12 cellular contexts compared by ENCODE assay signal in the genomic region with DNA sequence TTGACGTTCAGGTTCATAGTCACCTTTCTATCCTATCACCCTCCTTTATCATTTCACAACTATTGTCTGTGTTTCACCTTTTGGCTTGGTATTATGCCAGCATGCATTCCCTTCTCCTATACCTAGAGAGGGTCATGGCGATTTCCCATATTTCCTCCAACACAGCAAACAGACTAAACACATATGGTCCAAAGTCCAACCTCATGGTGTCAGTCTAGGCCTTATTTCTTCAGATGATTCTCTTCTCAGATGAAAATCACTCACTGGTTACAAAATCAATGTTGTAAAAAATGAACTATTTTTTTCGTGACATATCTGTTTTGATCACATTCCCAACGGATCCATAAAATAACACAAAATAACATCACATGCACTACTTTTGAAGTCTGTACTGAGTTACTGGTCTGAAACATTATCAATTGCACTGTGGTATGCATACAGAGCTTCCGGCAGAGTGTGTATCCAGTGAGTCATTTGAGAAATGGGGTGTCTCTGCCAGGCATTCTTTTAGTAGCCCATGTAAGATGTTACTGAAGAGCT.
DNase-seq lines count a peak whose midpoint lies in the region; ATAC-seq, FAIRE-seq and TF ChIP-seq lines count a peak whose summit lies in the region.
"Had no signal": no experiment of that assay in that cellular context is flagged by ENCODE, and none has a peak within 500 bp of the region (broad histone marks: within the 10 kb centered on the region; RNA-seq: fewer than 3 reads in every experiment).

No MANE protein-coding gene starts in this region.

- TF ChIP-seq CTCF in retinal pigment epithelial cell (conservative IDR thresholded peaks at IDR 0.05; ENCODE audit: low read depth, low read length): no peak

- H3K4me3 ChIP-seq in retinal pigment epithelial cell (ENCODE audit: low read length): no peak overlapping the region

- ATAC-seq in GM21717 (IDR thresholded peaks at IDR 0.05; ENCODE audit: unreplicated experiment) (no peak), GM19035 (IDR thresholded peaks at IDR 0.05; ENCODE audit: unreplicated experiment) (no peak), GM18909 (IDR thresholded peaks at IDR 0.05; ENCODE audit: poor library complexity, unreplicated experiment) (no peak)

- peak; percentile 24 for DNase-seq in GM04504 (ENCODE audit: low read depth)
- peak; percentile 28 for DNase-seq in RCC 7860 (ENCODE audit: low spot score)
- peak; percentile 18 for DNase-seq in epithelial cell of prostate (ENCODE audit: low read depth, low spot score)
- DNase-seq in retinal pigment epithelial cell (ENCODE audit: low read depth): peak; percentile 15
- DNase-seq in SHP77 (lab: John Stamatoyannopoulos, UW): no peak
- DNase-seq: activated T-cell treated with anti-CD3 and anti-CD28 coated beads, Interleukin-2, amount 50 U/mL, for 24 hours; hippocampal formation; NCI-H1092 had no signal

- H3K27ac ChIP-seq in epithelial cell of prostate: no peak overlapping the region

- FAIRE-seq in RCC 7860 (lab: Jason Lieb, UNC): no peak
- FAIRE-seq: colon had no signal

Comparison
In these comparisons a context has a peak if more than half of its experiments do, and no peak if none do; other contexts are left out.
1. DNase-seq: peak in GM04504 (single experiment), RCC 7860 (single experiment), epithelial cell of prostate (single experiment) and retinal pigment epithelial cell (single experiment); none in SHP77 (0 of 2).